Comparison of ENCODE assay signal across 8 cellular contexts in genomic region chr12:109998904-109999648, GRCh38. TPM values are rescaled to one million over a fixed set of nuclear protein-coding genes. Genes with fewer than 3 reads are reported as not detected.
A peak's percentile ranks its signal among the peaks of the same experiment; 100 is the strongest.
DNase-seq lines count a peak whose midpoint lies in the region; ATAC-seq and TF ChIP-seq lines count a peak whose summit lies in the region.

Gene ANKRD13A, plus strand, starts transcription at chr12:109999430. Its CDS starts 259 bp downstream, at chr12:109999689.

- intact Hi-C loops in CD14-positive monocyte (cut with micrococcal nuclease) = no loop called here

- H3K36me3 Mint-ChIP-seq in CD14-positive monocyte = peaks cover 14 to 16% of the 10 kb centered on the region in 2 donors
- H3K36me3 Mint-ChIP-seq in effector memory CD8-positive, alpha-beta T cell (ENCODE audit: insufficient read depth) = peaks cover 29% of the 10 kb centered on the region
- peaks cover 7% of the 10 kb centered on the region for H3K36me3 Mint-ChIP-seq in memory B cell

- peak; percentile 50 for ATAC-seq in GM19467 (IDR thresholded peaks at IDR 0.05; ENCODE audit: unreplicated experiment)
- ATAC-seq in effector memory CD8-positive, alpha-beta T cell (replicated peaks) = peak; percentile 72
- peak; percentile 56 for ATAC-seq in memory B cell (ENCODE audit: low read depth)

- H3K4me1 Mint-ChIP-seq in CD14-positive monocyte (peaks cover 59% of the 10 kb centered on the region), memory B cell (peaks cover 41% of the 10 kb centered on the region)
- H3K4me1 Mint-ChIP-seq in effector memory CD8-positive, alpha-beta T cell (ENCODE audit: low read depth in 2 of 2) = peaks cover 37 to 43% of the 10 kb centered on the region in 2 donors

- no peak for TF ChIP-seq CTCF in CD14-positive monocyte (IDR thresholded peaks at IDR 0.05)

- H3K4me3 Mint-ChIP-seq in CD14-positive monocyte = peak within 1 kb of the TSS; percentile 99
- H3K4me3 Mint-ChIP-seq in effector memory CD8-positive, alpha-beta T cell = peak within 1 kb of the TSS; percentile 92 to 97
- H3K4me3 Mint-ChIP-seq in memory B cell = peak within 1 kb of the TSS; percentile 100

- H3K9me3 Mint-ChIP-seq in CD14-positive monocyte (peaks cover 0 to 2% (median 0%) of the 10 kb centered on the region in 7 donors), memory B cell (no peaks in the 10 kb centered on the region)
- H3K9me3 Mint-ChIP-seq in effector memory CD8-positive, alpha-beta T cell = no peaks in the 10 kb centered on the region

- H3K27me3 Mint-ChIP-seq in CD14-positive monocyte (ENCODE audit: low read depth in 3 of 3) (no peaks in the 10 kb centered on the region), memory B cell (no peaks in the 10 kb centered on the region)
- no peaks in the 10 kb centered on the region for H3K27me3 Mint-ChIP-seq in effector memory CD8-positive, alpha-beta T cell

- H3K27ac Mint-ChIP-seq in CD14-positive monocyte (peak within 1 kb of the TSS; percentile 97 to 100 (median 99)), memory B cell (peak within 1 kb of the TSS; percentile 99)
- peak within 1 kb of the TSS; percentile 92 to 98 for H3K27ac Mint-ChIP-seq in effector memory CD8-positive, alpha-beta T cell

- peak; percentile 96 for DNase-seq in CD14-positive monocyte (ENCODE audit: low spot score)
- peak; percentile 25 to 93 (median 84) for DNase-seq in HUDEP-2 (lab: John Stamatoyannopoulos, UW; ENCODE audit: unreplicated experiment in 76 of 76)
- DNase-seq in NOMO-1 treated with dmso at 0.1 percent for 144 hours (lab: John Stamatoyannopoulos, UW; ENCODE audit: unreplicated experiment) = peak; percentile 84
- peak; percentile 68 to 74 (median 72) for DNase-seq in activated CD8-positive, alpha-beta memory T cell treated with anti-CD3 and anti-CD28 coated beads for 48 hours (ENCODE audit: low read depth in 2 of 3, low spot score in 2 of 3)
- peak; percentile 83 to 86 (median 86) for DNase-seq in effector memory CD8-positive, alpha-beta T cell
- peak; percentile 90 to 94 for DNase-seq in memory B cell (ENCODE audit: low spot score in 2 of 2)
- DNase-seq in stimulated activated CD8-positive, alpha-beta memory T cell treated with anti-CD3 and anti-CD28 coated beads, Interleukin-12 subunit alpha, Interleukin-12 subunit beta, amount 100 ng/mL, for 1 hour (ENCODE audit: low read depth) = peak; percentile 70

RNA-seq across cellular contexts. Expression of gene ANKRD13A, which starts in this region (rescaled TPM):
- polyA plus RNA-seq in CD14-positive monocyte = 10 to 100 TPM; 42.8 to 46.8 TPM

Comparison
In these comparisons a context has a peak if more than half of its experiments do, and no peak if none do; other contexts are left out.
1. Peak in every context shown above with its lines: DNase-seq and ATAC-seq.